ENCODE assay signal across 28 cellular contexts in genomic region chr5:170292509-170292908, GRCh38. TPM values are rescaled to one million over a fixed set of nuclear protein-coding genes. Genes with fewer than 3 reads are reported as not detected.
A peak's percentile ranks its signal among the peaks of the same experiment; 100 is the strongest.
DNase-seq lines count a peak whose midpoint lies in the region; ATAC-seq, FAIRE-seq and TF ChIP-seq lines count a peak whose summit lies in the region.
"Had no signal": no experiment of that assay in that cellular context is flagged by ENCODE, and none has a peak within 500 bp of the region (broad histone marks: within the 10 kb centered on the region; RNA-seq: fewer than 3 reads in every experiment).

No MANE protein-coding gene starts in this region.

- no peak for FAIRE-seq in GM12891 (lab: Jason Lieb, UNC)
- FAIRE-seq: frontal cortex, G401.6, TTC549 had no signal

- no peaks in the 10 kb centered on the region for H3K9me3 ChIP-seq in CD4-positive, alpha-beta memory T cell (ENCODE audit: control insufficient read depth in 1 of 2, low read length in 2 of 2)
- H3K9me3 ChIP-seq: upper lobe of right lung had no signal

- ATAC-seq in activated CD4-positive, alpha-beta T cell treated with anti-CD3 and anti-CD28 coated beads for 36 hours, result no peak
- no peak for ATAC-seq in activated T-helper 17 cell treated with anti-CD3 and anti-CD28 coated beads, Interleukin-2, amount 50 U/mL, for 72 hours (replicated peaks)
- no peak for ATAC-seq in naive thymus-derived CD8-positive, alpha-beta T cell
- no peak for ATAC-seq in GM21717 (IDR thresholded peaks at IDR 0.05; ENCODE audit: unreplicated experiment)
- ATAC-seq: SK-N-SH treated with all-trans-retinoic acid at 6 μM for 48 hours had no signal

- peak overlapping the region; percentile 97 for H3K27ac Mint-ChIP-seq in activated CD4-positive, alpha-beta T cell treated with anti-CD3 and anti-CD28 coated beads for 36 hours
- H3K27ac Mint-ChIP-seq in CD4-positive, alpha-beta memory T cell, result peak overlapping the region; percentile 87 to 100 (median 96)
- H3K27ac Mint-ChIP-seq in activated T-helper 17 cell treated with anti-CD3 and anti-CD28 coated beads, Interleukin-2, amount 50 U/mL, for 72 hours, result peak overlapping the region; percentile 96
- peak overlapping the region; percentile 92 to 99 (median 96) for H3K27ac Mint-ChIP-seq in naive thymus-derived CD8-positive, alpha-beta T cell

- CTCF ChIA-PET in activated CD4-positive, alpha-beta T cell treated with anti-CD3 and anti-CD28 coated beads for 36 hours (lab: Charles Lee), result interaction anchor here (0.7 to 13.6 kb wide), 13 partner anchors 8 to 60 kb away, joined by 3 to 180 read pairs (median 4); no protein-coding TSS in a partner anchor
- CTCF ChIA-PET in CD4-positive, alpha-beta memory T cell (lab: Charles Lee; ENCODE audit: partially characterized antibody), result interaction anchor here (1.3 to 19.2 kb wide), 9 partner anchors 9 to 66 kb away, joined by 3 to 384 read pairs (median 28); no protein-coding TSS in a partner anchor

- peaks cover 76% of the 10 kb centered on the region for H3K4me1 ChIP-seq in CD4-positive, alpha-beta memory T cell (ENCODE audit: insufficient read depth, low read length)

- peaks cover 73% of the 10 kb centered on the region for H3K4me1 Mint-ChIP-seq in activated CD4-positive, alpha-beta T cell treated with anti-CD3 and anti-CD28 coated beads for 36 hours
- H3K4me1 Mint-ChIP-seq in CD4-positive, alpha-beta memory T cell, result peaks cover 64 to 100% (median 69%) of the 10 kb centered on the region in 4 donors
- peaks cover 70% of the 10 kb centered on the region for H3K4me1 Mint-ChIP-seq in activated T-helper 17 cell treated with anti-CD3 and anti-CD28 coated beads, Interleukin-2, amount 50 U/mL, for 72 hours
- peaks cover 63 to 97% (median 77%) of the 10 kb centered on the region in 4 donors for H3K4me1 Mint-ChIP-seq in naive thymus-derived CD8-positive, alpha-beta T cell

- TF ChIP-seq POLR2A in GM12891 (IDR thresholded peaks at IDR 0.05; ENCODE audit: low read depth, low read length), result no peak

- peaks cover 95% of the 10 kb centered on the region for H3K36me3 Mint-ChIP-seq in activated CD4-positive, alpha-beta T cell treated with anti-CD3 and anti-CD28 coated beads for 36 hours (ENCODE audit: low read depth)
- H3K36me3 Mint-ChIP-seq in CD4-positive, alpha-beta memory T cell, result peaks cover 83 to 99% of the 10 kb centered on the region in 2 donors
- H3K36me3 Mint-ChIP-seq in activated T-helper 17 cell treated with anti-CD3 and anti-CD28 coated beads, Interleukin-2, amount 50 U/mL, for 72 hours (ENCODE audit: low read depth), result peaks cover 100% of the 10 kb centered on the region
- peaks cover 66 to 91% (median 80%) of the 10 kb centered on the region in 3 donors for H3K36me3 Mint-ChIP-seq in naive thymus-derived CD8-positive, alpha-beta T cell

- no peak for DNase-seq in activated CD4-positive, alpha-beta T cell treated with anti-CD3 and anti-CD28 coated beads for 36 hours
- no peak for DNase-seq in activated CD4-positive, alpha-beta T cell treated with anti-CD3 and anti-CD28 coated beads for 4 hours
- no peak for DNase-seq in CD4-positive, alpha-beta memory T cell
- no peak for DNase-seq in naive thymus-derived CD8-positive, alpha-beta T cell
- DNase-seq in GM12891 (ENCODE audit: insufficient read length, low spot score) (no peak), NCI-H128 (lab: John Stamatoyannopoulos, UW; ENCODE audit: unreplicated experiment) (no peak)
- DNase-seq: DMS153; GOT3; islet precursor cell; NCI-H1417 treated with DMSO at 0.1 percent for 48 hours; NCI-H510A treated with DMSO at 0.1 percent for 48 hours; occipital lobe; RPMI8226; stimulated activated CD4-positive, alpha-beta T cell treated with anti-CD3 and anti-CD28 coated beads, Interleukin-4, amount 100 ng/mL, for 24 hours; upper lobe of right lung had no signal

- H3K27me3 Mint-ChIP-seq in activated CD4-positive, alpha-beta T cell treated with anti-CD3 and anti-CD28 coated beads for 36 hours, result no peaks in the 10 kb centered on the region
- no peaks in the 10 kb centered on the region for H3K27me3 Mint-ChIP-seq in CD4-positive, alpha-beta memory T cell
- H3K27me3 Mint-ChIP-seq in activated T-helper 17 cell treated with anti-CD3 and anti-CD28 coated beads, Interleukin-2, amount 50 U/mL, for 72 hours, result no peaks in the 10 kb centered on the region
- H3K27me3 Mint-ChIP-seq in naive thymus-derived CD8-positive, alpha-beta T cell, result no peaks in the 10 kb centered on the region

- H3K27ac ChIP-seq in CD4-positive, alpha-beta memory T cell (ENCODE audit: low read depth, low read length), result peak overlapping the region; percentile 90
- H3K27ac ChIP-seq: upper lobe of right lung had no signal

- POLR2A ChIA-PET in activated CD4-positive, alpha-beta T cell treated with anti-CD3 and anti-CD28 coated beads for 36 hours (lab: Charles Lee), result interaction anchor here (0.6 to 1.6 kb wide), 6 partner anchors 11 to 423 kb away, joined by 3 to 5 read pairs (median 4); no protein-coding TSS in a partner anchor
- POLR2A ChIA-PET in CD4-positive, alpha-beta memory T cell (lab: Charles Lee; ENCODE audit: partially characterized antibody), result interaction anchor here (0.6 to 32.1 kb wide), 10 partner anchors 5 to 66 kb away, joined by 3 to 1265 read pairs (median 22); partner anchors contain the start of gene LCP2
- POLR2A ChIA-PET in naive thymus-derived CD8-positive, alpha-beta T cell (lab: Charles Lee), result interaction anchor here (0.8 to 23.9 kb wide), 11 partner anchors 11 to 66 kb away, joined by 3 to 687 read pairs (median 10); no protein-coding TSS in a partner anchor

- H3K4me3 ChIP-seq in CD4-positive, alpha-beta memory T cell (ENCODE audit: low read length in 2 of 2), result peak overlapping the region; percentile 17 to 97
- H3K4me3 ChIP-seq: lung, smooth muscle cell had no signal

- intact Hi-C loops in activated CD4-positive, alpha-beta T cell treated with anti-CD3 and anti-CD28 coated beads for 36 hours (cut with DNase I, micrococcal nuclease), result no loop called here
- intact Hi-C loops in CD4-positive, alpha-beta memory T cell (cut with micrococcal nuclease), result no loop called here

- H3K27me3 ChIP-seq in CD4-positive, alpha-beta memory T cell (ENCODE audit: insufficient read depth, low read length), result no peaks in the 10 kb centered on the region
- H3K27me3 ChIP-seq: upper lobe of right lung had no signal

- peak overlapping the region; percentile 88 for H3K4me3 Mint-ChIP-seq in activated CD4-positive, alpha-beta T cell treated with anti-CD3 and anti-CD28 coated beads for 36 hours
- peak overlapping the region; percentile 95 to 99 (median 98) for H3K4me3 Mint-ChIP-seq in CD4-positive, alpha-beta memory T cell
- H3K4me3 Mint-ChIP-seq in activated T-helper 17 cell treated with anti-CD3 and anti-CD28 coated beads, Interleukin-2, amount 50 U/mL, for 72 hours, result peak overlapping the region; percentile 96
- H3K4me3 Mint-ChIP-seq in naive thymus-derived CD8-positive, alpha-beta T cell, result peak overlapping the region; percentile 97 to 100 (median 99)

- peaks cover 59% of the 10 kb centered on the region for H3K36me3 ChIP-seq in CD4-positive, alpha-beta memory T cell (ENCODE audit: insufficient read depth, low read length)

- no peaks in the 10 kb centered on the region for H3K9me3 Mint-ChIP-seq in activated CD4-positive, alpha-beta T cell treated with anti-CD3 and anti-CD28 coated beads for 36 hours (ENCODE audit: low read depth)
- no peaks in the 10 kb centered on the region for H3K9me3 Mint-ChIP-seq in CD4-positive, alpha-beta memory T cell
- H3K9me3 Mint-ChIP-seq in activated T-helper 17 cell treated with anti-CD3 and anti-CD28 coated beads, Interleukin-2, amount 50 U/mL, for 72 hours, result no peaks in the 10 kb centered on the region
- H3K9me3 Mint-ChIP-seq in naive thymus-derived CD8-positive, alpha-beta T cell, result no peaks in the 10 kb centered on the region

TF ChIP-seq in GM12891, 5 proteins besides CTCF, POLR2A, EP300 and RAD21:
- TF ChIP-seq TAF1 (IDR thresholded peaks at IDR 0.05; ENCODE audit: low read depth, low read length) (no peak), SPI1 (IDR thresholded peaks at IDR 0.05; ENCODE audit: low read depth, low read length) (no peak), PAX5 (IDR thresholded peaks at IDR 0.05; ENCODE audit: insufficient read depth, low read length, severe bottlenecking) (no peak), POLR2AphosphoS5 (IDR thresholded peaks at IDR 0.05; ENCODE audit: low read depth, low read length) (no peak), POU2F2 (IDR thresholded peaks at IDR 0.05; ENCODE audit: low read depth, low read length) (no peak)

RNA-seq across cellular contexts. Expression of gene LCP2, which starts 5.1 kb away (rescaled TPM):
- 100 to 1,000 TPM; 173 to 232 TPM for total RNA-seq in activated CD4-positive, alpha-beta T cell treated with anti-CD3 and anti-CD28 coated beads for 36 hours
- 100 to 1,000 TPM; 291 to 318 TPM for total RNA-seq in CD4-positive, alpha-beta memory T cell
- polyA plus RNA-seq in CD4-positive, alpha-beta memory T cell, result 100 to 1,000 TPM; 117 to 259 TPM
- 100 to 1,000 TPM; 202 to 204 TPM for total RNA-seq in activated T-helper 17 cell treated with anti-CD3 and anti-CD28 coated beads, Interleukin-2, amount 50 U/mL, for 72 hours
- total RNA-seq in naive thymus-derived CD8-positive, alpha-beta T cell, result 100 to 1,000 TPM; 299 to 311 TPM
- polyA plus RNA-seq in naive thymus-derived CD8-positive, alpha-beta T cell, result 100 to 1,000 TPM; 119 to 227 (median 198) TPM
- 31.4 TPM for polyA plus RNA-seq in GM12891 (2012; ENCODE audit: low read depth, missing spikeins)
- total RNA-seq: A172, MCF 10A, renal cortical epithelial cell had no signal
- polyA plus RNA-seq: BJ had no signal

RNA-seq across cellular contexts. Expression of gene C5orf58, which starts 59.7 kb away (rescaled TPM):
- total RNA-seq in activated CD4-positive, alpha-beta T cell treated with anti-CD3 and anti-CD28 coated beads for 36 hours, result not detected
- total RNA-seq in CD4-positive, alpha-beta memory T cell, result not detected
- polyA plus RNA-seq in CD4-positive, alpha-beta memory T cell, result 1 to 10 TPM in 1 of 2 donors, not detected in 1; 2.4 TPM
- total RNA-seq in activated T-helper 17 cell treated with anti-CD3 and anti-CD28 coated beads, Interleukin-2, amount 50 U/mL, for 72 hours, result not detected
- total RNA-seq in naive thymus-derived CD8-positive, alpha-beta T cell, result not detected
- polyA plus RNA-seq in naive thymus-derived CD8-positive, alpha-beta T cell, result 1 to 10 TPM in 2 of 3 donors, under 1 TPM in 1; 0.76 to 1.8 (median 1.1) TPM
- polyA plus RNA-seq in GM12891 (2012; ENCODE audit: low read depth, missing spikeins), result 0.10 TPM
- total RNA-seq: A172, aorta, frontal cortex, lung, MCF 10A, occipital lobe, renal cortical epithelial cell, smooth muscle cell, upper lobe of right lung had no signal
- polyA plus RNA-seq: aorta, BJ, smooth muscle cell had no signal
